8 cellular contexts compared by ENCODE assay signal in genomic region chr4:1854752-1855151, GRCh38. TPM values are rescaled to one million over a fixed set of nuclear protein-coding genes. Genes with fewer than 3 reads are reported as not detected.
A peak's percentile ranks its signal among the peaks of the same experiment; 100 is the strongest.
DNase-seq lines count a peak whose midpoint lies in the region; TF ChIP-seq lines count a peak whose summit lies in the region.

No MANE protein-coding gene starts in this region.

- H3K4me1 ChIP-seq in ACC112 (ENCODE audit: control insufficient read depth, insufficient read depth, low read length, unreplicated experiment) (peaks cover 32% of the 10 kb centered on the region), HUES64 (ENCODE audit: insufficient read depth, low read length) (peaks cover 4% of the 10 kb centered on the region; the same call in 1 of the 2 replicates), mammary epithelial cell (ENCODE audit: insufficient read depth, low read length) (peaks cover 28% of the 10 kb centered on the region), muscle layer of duodenum (ENCODE audit: control insufficient read depth in 1 of 2, insufficient read depth in 2 of 2, low read length in 2 of 2) (peaks cover 5 to 26% of the 10 kb centered on the region in 2 donors)

- H3K79me2 ChIP-seq in ACC112 (ENCODE audit: control insufficient read depth, insufficient read depth, low read length, unreplicated experiment), result peaks cover 80% of the 10 kb centered on the region
- peaks cover 83% of the 10 kb centered on the region for H3K79me2 ChIP-seq in mammary epithelial cell (ENCODE audit: insufficient read depth, low read length)

- H3K9ac ChIP-seq in HUES64 (ENCODE audit: low read depth, low read length) (no peak overlapping the region), mammary epithelial cell (ENCODE audit: insufficient read depth, low read length) (peak overlapping the region; percentile 72)

- H3K4me3 ChIP-seq in ACC112 (ENCODE audit: low read depth, low read length), result peak overlapping the region; percentile 82
- H3K4me3 ChIP-seq in HUES64 (ENCODE audit: low read length), result peak overlapping the region; percentile 86
- peak overlapping the region; percentile 41 to 88 (median 82) for H3K4me3 ChIP-seq in mammary epithelial cell (replicated peaks in 1 of 3; ENCODE audit: insufficient read depth in 1 of 3, low read depth in 2 of 3, low read length in 3 of 3)
- H3K4me3 ChIP-seq in muscle layer of duodenum (ENCODE audit: low read depth in 1 of 2, low read length in 2 of 2), result peak overlapping the region; percentile 62 to 90

- H3K27ac ChIP-seq in ACC112 (ENCODE audit: low read depth, low read length) (no peak overlapping the region), HUES64 (ENCODE audit: low read depth, low read length) (no peak overlapping the region), mammary epithelial cell (ENCODE audit: insufficient read depth, low read depth, low read length) (peak overlapping the region; percentile 53), muscle layer of duodenum (ENCODE audit: low read length) (peak overlapping the region; percentile 20)

- TF ChIP-seq CTCF in mammary epithelial cell (conservative IDR thresholded peaks at IDR 0.05 in 1 of 2, IDR thresholded peaks at IDR 0.05 in 1 of 2; ENCODE audit: extremely low read depth in 1 of 2, insufficient read depth in 1 of 2, low read depth in 1 of 2, low read length in 2 of 2), result no peak

- H3K4me2 ChIP-seq in mammary epithelial cell (ENCODE audit: insufficient read depth, low read depth, low read length), result peak overlapping the region; percentile 82

- H4K20me1 ChIP-seq in mammary epithelial cell (ENCODE audit: insufficient read depth, low read length), result no peaks in the 10 kb centered on the region

- intact Hi-C loops in mammary epithelial cell (cut with micrococcal nuclease), result no loop called here

- H3K36me3 ChIP-seq in ACC112 (ENCODE audit: insufficient read depth, low read length) (no peaks in the 10 kb centered on the region), HUES64 (ENCODE audit: insufficient read depth, low read length) (no peaks in the 10 kb centered on the region; the same call in 1 of the 2 replicates), mammary epithelial cell (ENCODE audit: insufficient read depth, low read length) (no peaks in the 10 kb centered on the region), muscle layer of duodenum (ENCODE audit: control insufficient read depth in 1 of 2, insufficient read depth in 2 of 2, low read length in 2 of 2) (peaks cover 0 to 5% of the 10 kb centered on the region in 2 donors)

- no peaks in the 10 kb centered on the region for H3K27me3 ChIP-seq in ACC112 (ENCODE audit: insufficient read depth, low read length)
- H3K27me3 ChIP-seq in HUES64 (ENCODE audit: insufficient read depth, low read length), result peaks cover 40% of the 10 kb centered on the region
- no peaks in the 10 kb centered on the region for H3K27me3 ChIP-seq in mammary epithelial cell (ENCODE audit: insufficient read depth, low read length)
- H3K27me3 ChIP-seq in muscle layer of duodenum (ENCODE audit: low read depth, low read length), result no peaks in the 10 kb centered on the region

- dilution Hi-C loops in mammary epithelial cell (cut with HindIII; ENCODE audit: low sequenced_read_pairs), result loop anchor here (5.0 kb wide), 4 partner anchors 42 to 103 kb away; no protein-coding TSS in a partner anchor

- H2AFZ ChIP-seq in ACC112 (ENCODE audit: low read length, unreplicated experiment), result no peak overlapping the region
- H2AFZ ChIP-seq in mammary epithelial cell (ENCODE audit: low read depth, low read length), result no peak overlapping the region

- DNase-seq in mammary epithelial cell (no peak), 8988T (no peak), dermis blood vessel endothelial cell (no peak)
- DNase-seq in stimulated activated CD4-positive, alpha-beta T cell treated with anti-CD3 and anti-CD28 coated beads, Interleukin-12 subunit alpha, Interleukin-12 subunit beta, amount 100 ng/mL, for 4 hours, result no peak
- no peak for DNase-seq in stimulated activated CD4-positive, alpha-beta T cell treated with anti-CD3 and anti-CD28 coated beads, Interleukin-1b, Interleukin-23, amount 100 ng/mL, for 48 hours

- in situ Hi-C loops in mammary epithelial cell (cut with MboI; ENCODE audit: low sequenced_read_pairs in 2 of 2), result no loop called here

- TSS peak; percentile 44 for BruUV-seq in mammary epithelial cell (replicated peaks; lab: Mats Ljungman, UMichigan)

- H3K9me3 ChIP-seq in HUES64 (ENCODE audit: insufficient read depth, low read depth, low read length), result no peaks in the 10 kb centered on the region
- H3K9me3 ChIP-seq in mammary epithelial cell (replicated peaks; ENCODE audit: insufficient read depth, low read length), result no peaks in the 10 kb centered on the region
- H3K9me3 ChIP-seq in muscle layer of duodenum (ENCODE audit: control insufficient read depth in 1 of 2, low read length in 2 of 2), result no peaks in the 10 kb centered on the region

- WGBS in HUES64, result no CpG with 5 or more reads among the region's 1 CpG
- 100% methylated on average over 1 of the region's 1 CpG for WGBS in mammary epithelial cell (ENCODE audit: low coverage, missing lambda C conversion rate)

- CTCF ChIA-PET in mammary epithelial cell (lab: Charles Lee; ENCODE audit: low non-redundant PET), result no interaction called here

RNA-seq across cellular contexts. Expression of gene LETM1, which starts 1.2 kb away (rescaled TPM):
- 21.5 TPM for polyA plus RNA-seq in HUES64 (2013, experiment 1 of 2)
- polyA plus RNA-seq in HUES64 (2013, experiment 2 of 2), result 21.5 TPM
- 10 to 100 TPM; 71.2 to 79.6 TPM for total RNA-seq in mammary epithelial cell
- polyA plus RNA-seq in mammary epithelial cell, result 31.8 TPM
- 71.2 TPM for polyA minus RNA-seq in mammary epithelial cell
- total RNA-seq in dermis blood vessel endothelial cell, result 90.0 and 95.8 TPM in 2 replicates

RNA-seq across cellular contexts. Expression of gene NSD2, which starts 16.4 kb away (rescaled TPM):
- polyA plus RNA-seq in HUES64 (2013, experiment 1 of 2), result 73.3 TPM
- polyA plus RNA-seq in HUES64 (2013, experiment 2 of 2), result 73.7 TPM
- total RNA-seq in mammary epithelial cell (10 to 100 TPM; 23.2 to 68.8 TPM), dermis blood vessel endothelial cell (66.0 and 102 TPM in 2 replicates)
- polyA plus RNA-seq in mammary epithelial cell, result 26.2 TPM
- 134 TPM for polyA minus RNA-seq in mammary epithelial cell

Comparison
In these comparisons a context has a peak if more than half of its experiments do, and no peak if none do; other contexts are left out.
1. H3K27ac ChIP-seq: peak in mammary epithelial cell (single experiment) and muscle layer of duodenum (single experiment); none in ACC112 (single experiment) and HUES64 (single experiment).
2. Peak in every context shown above with its lines, with median percentiles within 50 percentile points of each other: H3K4me3 ChIP-seq.